35 cellular contexts compared by ENCODE assay signal in the genomic region with DNA sequence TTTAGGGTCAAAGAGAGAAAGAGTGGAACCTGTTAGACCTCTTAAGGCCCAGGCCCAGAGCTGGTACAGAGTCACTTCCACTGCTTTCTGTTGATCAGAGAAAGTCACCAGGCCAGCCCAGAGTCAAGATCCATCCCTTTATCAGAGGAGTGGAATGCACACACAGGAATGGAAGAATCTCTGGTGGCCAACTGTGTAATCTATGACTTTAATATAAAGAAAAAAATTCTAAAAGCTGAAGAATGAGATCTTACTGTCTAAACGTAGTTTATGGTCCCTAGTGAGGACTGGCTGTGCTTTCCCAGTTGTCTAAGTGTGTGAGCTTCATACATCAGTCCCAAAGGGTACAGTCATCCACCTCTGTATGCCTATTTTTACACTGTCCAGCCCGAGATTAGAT.
"Had no signal": no experiment of that assay in that cellular context is flagged by ENCODE, and none has a peak within 500 bp of the region (broad histone marks: within the 10 kb centered on the region; RNA-seq: fewer than 3 reads in every experiment).

No MANE protein-coding gene starts in this region.

- H3K27ac ChIP-seq: ascending aorta, breast epithelium, cardiac muscle cell, colonic mucosa, epithelial cell of prostate, esophagus squamous epithelium had no signal

- H3K27me3 Mint-ChIP-seq: activated CD4-positive, alpha-beta memory T cell treated with anti-CD3 and anti-CD28 coated beads for 36 hours; activated CD4-positive, alpha-beta T cell treated with anti-CD3 and anti-CD28 coated beads for 36 hours; activated CD8-positive, alpha-beta memory T cell treated with anti-CD3 and anti-CD28 coated beads, Interleukin-2, amount 10 ng/mL, durations not matched to agents 7 days and 5 days; T-helper 17 cell had no signal

- FAIRE-seq: endometrium, endothelial cell of umbilical vein, frontal cortex had no signal

- DNase-seq: activated CD4-positive, alpha-beta memory T cell treated with anti-CD3 and anti-CD28 coated beads for 36 hours; activated CD4-positive, alpha-beta T cell treated with anti-CD3 and anti-CD28 coated beads for 36 hours; activated CD4-positive, alpha-beta T cell treated with anti-CD3 and anti-CD28 coated beads, Interleukin-2, amount 10 ng/mL, durations not matched to agents 24 days and 14 days; activated CD4-positive, CD25-positive, alpha-beta regulatory T cell; activated CD4-positive, CD25-positive, alpha-beta regulatory T cell treated with anti-CD3 and anti-CD28 coated beads, Interleukin-2, amount 50 U/mL, for 72 hours; activated CD8-positive, alpha-beta memory T cell treated with anti-CD3 and anti-CD28 coated beads, Interleukin-2, amount 10 ng/mL, durations not matched to agents 7 days and 5 days; activated CD8-positive, alpha-beta memory T cell treated with anti-CD3 and anti-CD28 coated beads, Interleukin-2, amount 50 U/mL, for 4 hours; activated CD8-positive, alpha-beta T cell treated with anti-CD3 and anti-CD28 coated beads, Interleukin-2, amount 10 ng/mL, durations not matched to agents 7 days and 5 days; activated effector memory CD4-positive, alpha-beta T cell treated with anti-CD3 and anti-CD28 coated beads, Interleukin-2, amount 50 U/mL, for 16 hours; activated naive CD4-positive, alpha-beta T cell treated with anti-CD3 and anti-CD28 coated beads, Interleukin-2, amount 10 ng/mL, durations not matched to agents 7 days and 5 days; activated naive CD8-positive, alpha-beta T cell treated with anti-CD3 and anti-CD28 coated beads, Interleukin-2, amount 10 ng/mL, durations not matched to agents 7 days and 5 days; activated T-cell treated with anti-CD3 and anti-CD28 coated beads, Interleukin-2, amount 50 U/mL, for 1 hour; activated T-cell treated with anti-CD3 and anti-CD28 coated beads, Interleukin-2, amount 50 U/mL, for 48 hours; central memory CD4-positive, alpha-beta T cell; cerebellar nuclear complex; colonic mucosa; effector CD8-positive, alpha-beta T cell; esophagus squamous epithelium; foreskin fibroblast; head of caudate nucleus; T-helper 1 cell; T-helper 17 cell; T1000 had no signal

- H3K4me1 Mint-ChIP-seq: activated CD4-positive, alpha-beta T cell treated with anti-CD3 and anti-CD28 coated beads for 36 hours; activated CD4-positive, alpha-beta T cell treated with anti-CD3 and anti-CD28 coated beads, Interleukin-2, amount 10 ng/mL, durations not matched to agents 24 days and 14 days; activated CD8-positive, alpha-beta memory T cell treated with anti-CD3 and anti-CD28 coated beads, Interleukin-2, amount 10 ng/mL, durations not matched to agents 7 days and 5 days; activated naive CD4-positive, alpha-beta T cell treated with anti-CD3 and anti-CD28 coated beads, Interleukin-2, amount 10 ng/mL, durations not matched to agents 7 days and 5 days; activated naive CD8-positive, alpha-beta T cell treated with anti-CD3 and anti-CD28 coated beads, Interleukin-2, amount 10 ng/mL, durations not matched to agents 7 days and 5 days had no signal

- ATAC-seq: activated CD4-positive, alpha-beta T cell treated with anti-CD3 and anti-CD28 coated beads for 36 hours; activated CD8-positive, alpha-beta memory T cell treated with anti-CD3 and anti-CD28 coated beads, Interleukin-2, amount 10 ng/mL, durations not matched to agents 7 days and 5 days; activated CD8-positive, alpha-beta T cell treated with anti-CD3 and anti-CD28 coated beads, Interleukin-2, amount 10 ng/mL, durations not matched to agents 7 days and 5 days; activated naive CD4-positive, alpha-beta T cell treated with anti-CD3 and anti-CD28 coated beads, Interleukin-2, amount 50 U/mL, for 72 hours; T-helper 17 cell had no signal

- H3K36me3 Mint-ChIP-seq: activated CD8-positive, alpha-beta memory T cell treated with anti-CD3 and anti-CD28 coated beads, Interleukin-2, amount 10 ng/mL, durations not matched to agents 7 days and 5 days; brain had no signal

- H3K9me3 ChIP-seq: ascending aorta, breast epithelium, colonic mucosa, esophagus squamous epithelium had no signal

- H3K4me3 Mint-ChIP-seq: activated CD4-positive, alpha-beta memory T cell treated with anti-CD3 and anti-CD28 coated beads for 36 hours; activated CD4-positive, alpha-beta T cell treated with anti-CD3 and anti-CD28 coated beads for 36 hours; activated CD4-positive, alpha-beta T cell treated with anti-CD3 and anti-CD28 coated beads, Interleukin-2, amount 10 ng/mL, durations not matched to agents 24 days and 14 days; activated CD8-positive, alpha-beta memory T cell treated with anti-CD3 and anti-CD28 coated beads, Interleukin-2, amount 10 ng/mL, durations not matched to agents 7 days and 5 days; activated CD8-positive, alpha-beta T cell treated with anti-CD3 and anti-CD28 coated beads, Interleukin-2, amount 10 ng/mL, durations not matched to agents 7 days and 5 days; activated naive CD4-positive, alpha-beta T cell treated with anti-CD3 and anti-CD28 coated beads, Interleukin-2, amount 10 ng/mL, durations not matched to agents 7 days and 5 days; activated naive CD8-positive, alpha-beta T cell treated with anti-CD3 and anti-CD28 coated beads, Interleukin-2, amount 10 ng/mL, durations not matched to agents 7 days and 5 days; activated T-helper 1 cell treated with anti-CD3 and anti-CD28 coated beads, Interleukin-12 subunit alpha, Interleukin-12 subunit beta, Interleukin-2, Interleukin-4 antibody, amounts not matched to agents 30 ng/mL and 10 ng/mL and 1 ng/mL, durations not matched to agents 14 hours and 24 hours and 36 hours; brain; T-helper 17 cell; T-helper 2 cell treated with Interferon-gamma antibody and Interleukin-4, amounts not matched to agents 5 μg/mL and 100 μg/mL, for 36 hours had no signal

- H3K36me3 ChIP-seq: ascending aorta, breast epithelium, cardiac muscle cell, colonic mucosa had no signal

- H3K9me3 Mint-ChIP-seq: activated CD4-positive, alpha-beta T cell treated with anti-CD3 and anti-CD28 coated beads, Interleukin-2, amount 10 ng/mL, durations not matched to agents 24 days and 14 days; activated naive CD8-positive, alpha-beta T cell treated with anti-CD3 and anti-CD28 coated beads, Interleukin-2, amount 10 ng/mL, durations not matched to agents 7 days and 5 days; activated T-helper 1 cell treated with anti-CD3 and anti-CD28 coated beads, Interleukin-12 subunit alpha, Interleukin-12 subunit beta, Interleukin-2, Interleukin-4 antibody, amounts not matched to agents 30 ng/mL and 10 ng/mL and 1 ng/mL, durations not matched to agents 14 hours and 24 hours and 36 hours; activated T-helper 2 cell treated with anti-CD3 and anti-CD28 coated beads, Interferon-gamma antibody, Interleukin-2, Interleukin-4, amounts not matched to agents 10 μg/mL and 5 μg/mL and 100 μg/mL, durations not matched to agents 14 hours and 24 hours and 36 hours; T-helper 2 cell treated with Interferon-gamma antibody and Interleukin-4, amounts not matched to agents 5 μg/mL and 100 μg/mL, for 36 hours had no signal

- H3K4me3 ChIP-seq: ascending aorta, breast epithelium, cardiac muscle cell, colonic mucosa, esophagus squamous epithelium had no signal

- H3K4me1 ChIP-seq: ascending aorta, breast epithelium, colonic mucosa had no signal

- H3K27me3 ChIP-seq: ascending aorta, breast epithelium, cardiac muscle cell, colonic mucosa, esophagus squamous epithelium had no signal

- H3K27ac Mint-ChIP-seq: activated CD4-positive, alpha-beta memory T cell treated with anti-CD3 and anti-CD28 coated beads for 36 hours; activated CD4-positive, alpha-beta T cell treated with anti-CD3 and anti-CD28 coated beads for 36 hours; activated CD4-positive, alpha-beta T cell treated with anti-CD3 and anti-CD28 coated beads, Interleukin-2, amount 10 ng/mL, durations not matched to agents 24 days and 14 days; activated CD8-positive, alpha-beta memory T cell treated with anti-CD3 and anti-CD28 coated beads, Interleukin-2, amount 10 ng/mL, durations not matched to agents 7 days and 5 days; activated CD8-positive, alpha-beta T cell treated with anti-CD3 and anti-CD28 coated beads, Interleukin-2, amount 10 ng/mL, durations not matched to agents 7 days and 5 days; activated naive CD4-positive, alpha-beta T cell treated with anti-CD3 and anti-CD28 coated beads, Interleukin-2, amount 10 ng/mL, durations not matched to agents 7 days and 5 days; activated naive CD4-positive, alpha-beta T cell treated with anti-CD3 and anti-CD28 coated beads, Interleukin-2, amount 50 U/mL, for 72 hours; activated naive CD8-positive, alpha-beta T cell treated with anti-CD3 and anti-CD28 coated beads, Interleukin-2, amount 10 ng/mL, durations not matched to agents 7 days and 5 days; activated T-helper 1 cell treated with anti-CD3 and anti-CD28 coated beads, Interleukin-12 subunit alpha, Interleukin-12 subunit beta, Interleukin-2, Interleukin-4 antibody, amounts not matched to agents 30 ng/mL and 10 ng/mL and 1 ng/mL, durations not matched to agents 14 hours and 24 hours and 36 hours; activated T-helper 2 cell treated with anti-CD3 and anti-CD28 coated beads, Interferon-gamma antibody, Interleukin-2, Interleukin-4, amounts not matched to agents 10 μg/mL and 5 μg/mL and 100 μg/mL, durations not matched to agents 14 hours and 24 hours and 36 hours; brain; T-helper 17 cell; T-helper 2 cell treated with Interferon-gamma antibody and Interleukin-4, amounts not matched to agents 5 μg/mL and 100 μg/mL, for 36 hours had no signal
